ENCODE assay signal across 31 cellular contexts in the genomic region with DNA sequence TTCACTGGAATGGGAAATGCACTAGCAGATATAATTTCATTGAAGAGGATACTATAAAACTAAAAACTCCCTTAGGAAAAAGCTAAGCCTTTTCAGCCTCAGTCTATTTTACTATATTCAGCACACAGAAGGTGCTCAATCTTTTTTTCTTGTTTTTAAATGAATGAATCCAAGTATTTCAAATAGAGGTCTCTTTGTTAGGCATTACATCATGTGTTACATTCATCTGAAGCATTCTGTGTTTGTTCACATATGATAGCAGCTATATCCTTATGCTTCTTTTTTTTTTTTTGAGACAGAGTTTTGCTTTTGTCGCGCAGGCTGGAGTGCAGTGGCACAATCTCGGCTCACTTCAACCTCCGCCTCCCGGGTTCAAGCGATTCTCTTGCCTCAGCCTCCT.
"Had no signal": no experiment of that assay in that cellular context is flagged by ENCODE, and none has a peak within 500 bp of the region (broad histone marks: within the 10 kb centered on the region; RNA-seq: fewer than 3 reads in every experiment).

No MANE protein-coding gene starts in this region.

- H3K4me3 Mint-ChIP-seq: activated CD4-positive, alpha-beta memory T cell treated with anti-CD3 and anti-CD28 coated beads, Interleukin-2, amount 10 ng/mL, durations not matched to agents 7 days and 5 days; activated CD8-positive, alpha-beta memory T cell treated with anti-CD3 and anti-CD28 coated beads, Interleukin-2, amount 10 ng/mL, durations not matched to agents 7 days and 5 days; activated naive CD4-positive, alpha-beta T cell treated with anti-CD3 and anti-CD28 coated beads, Interleukin-2, amount 50 U/mL, for 24 hours; activated naive CD8-positive, alpha-beta T cell treated with anti-CD3 and anti-CD28 coated beads, Interleukin-2, amount 10 ng/mL, durations not matched to agents 7 days and 5 days; activated T-cell treated with anti-CD3 and anti-CD28 coated beads, Interleukin-2, amount 50 U/mL, for 72 hours; central memory CD8-positive, alpha-beta T cell had no signal

- DNase-seq: activated CD4-positive, alpha-beta memory T cell treated with anti-CD3 and anti-CD28 coated beads, Interleukin-2, amount 10 ng/mL, durations not matched to agents 7 days and 5 days; activated CD4-positive, alpha-beta T cell treated with anti-CD3 and anti-CD28 coated beads for 1 hour; activated CD4-positive, alpha-beta T cell treated with anti-CD3 and anti-CD28 coated beads for 48 hours; activated CD4-positive, CD25-positive, alpha-beta regulatory T cell; activated CD8-positive, alpha-beta memory T cell treated with anti-CD3 and anti-CD28 coated beads for 24 hours; activated CD8-positive, alpha-beta memory T cell treated with anti-CD3 and anti-CD28 coated beads, Interleukin-2, amount 10 ng/mL, durations not matched to agents 7 days and 5 days; activated CD8-positive, alpha-beta memory T cell treated with anti-CD3 and anti-CD28 coated beads, Interleukin-2, amount 50 U/mL, for 48 hours; activated gamma-delta T cell; activated naive CD4-positive, alpha-beta T cell treated with Interleukin-2 at 50 U/mL for 16 hours; activated naive CD8-positive, alpha-beta T cell treated with anti-CD3 and anti-CD28 coated beads, Interleukin-2, amount 10 ng/mL, durations not matched to agents 7 days and 5 days; activated T-cell treated with anti-CD3 and anti-CD28 coated beads, Interleukin-2, amount 50 U/mL, for 72 hours; amygdala; Karpas-422; KBM-7; NCI-H1048; NCI-H1436 treated with DMSO at 0.1 percent for 48 hours; NCI-H1694 treated with DMSO at 0.1 percent for 48 hours; NCI-H2029; NCI-H345; NCI-H524 treated with DMSO at 0.1 percent for 48 hours; PC-3; Peyer's patch; RPMI8226; SIG-M5; T1000; WERI-Rb-1 had no signal

- ATAC-seq: activated CD8-positive, alpha-beta memory T cell treated with anti-CD3 and anti-CD28 coated beads, Interleukin-2, amount 10 ng/mL, durations not matched to agents 7 days and 5 days; activated T-cell treated with anti-CD3 and anti-CD28 coated beads, Interleukin-2, amount 50 U/mL, for 72 hours; PC-3 had no signal

- H3K4me1 ChIP-seq: ascending aorta, Peyer's patch had no signal

- H3K27me3 Mint-ChIP-seq: activated CD4-positive, alpha-beta memory T cell treated with anti-CD3 and anti-CD28 coated beads, Interleukin-2, amount 10 ng/mL, durations not matched to agents 7 days and 5 days; activated CD8-positive, alpha-beta memory T cell treated with anti-CD3 and anti-CD28 coated beads, Interleukin-2, amount 10 ng/mL, durations not matched to agents 7 days and 5 days; activated naive CD4-positive, alpha-beta T cell treated with anti-CD3 and anti-CD28 coated beads, Interleukin-2, amount 50 U/mL, for 24 hours; activated naive CD8-positive, alpha-beta T cell treated with anti-CD3 and anti-CD28 coated beads, Interleukin-2, amount 10 ng/mL, durations not matched to agents 7 days and 5 days; central memory CD8-positive, alpha-beta T cell had no signal

- H3K4me1 Mint-ChIP-seq: activated CD4-positive, alpha-beta memory T cell treated with anti-CD3 and anti-CD28 coated beads, Interleukin-2, amount 10 ng/mL, durations not matched to agents 7 days and 5 days; activated CD8-positive, alpha-beta memory T cell treated with anti-CD3 and anti-CD28 coated beads, Interleukin-2, amount 10 ng/mL, durations not matched to agents 7 days and 5 days; activated naive CD8-positive, alpha-beta T cell treated with anti-CD3 and anti-CD28 coated beads, Interleukin-2, amount 10 ng/mL, durations not matched to agents 7 days and 5 days had no signal

- H3K27ac ChIP-seq: ascending aorta, cardiac muscle cell, Peyer's patch, WERI-Rb-1 had no signal

- H3K9me3 Mint-ChIP-seq: central memory CD8-positive, alpha-beta T cell had no signal

- H3K9me3 ChIP-seq: ascending aorta, Peyer's patch had no signal

- H3K4me3 ChIP-seq: ascending aorta, cardiac muscle cell, Peyer's patch had no signal

- H3K36me3 ChIP-seq: cardiac muscle cell, WERI-Rb-1 had no signal

- H3K27ac Mint-ChIP-seq: activated CD4-positive, alpha-beta memory T cell treated with anti-CD3 and anti-CD28 coated beads, Interleukin-2, amount 10 ng/mL, durations not matched to agents 7 days and 5 days; activated CD8-positive, alpha-beta memory T cell treated with anti-CD3 and anti-CD28 coated beads, Interleukin-2, amount 10 ng/mL, durations not matched to agents 7 days and 5 days; activated naive CD4-positive, alpha-beta T cell treated with anti-CD3 and anti-CD28 coated beads, Interleukin-2, amount 50 U/mL, for 24 hours; activated naive CD8-positive, alpha-beta T cell treated with anti-CD3 and anti-CD28 coated beads, Interleukin-2, amount 10 ng/mL, durations not matched to agents 7 days and 5 days; activated T-cell treated with anti-CD3 and anti-CD28 coated beads, Interleukin-2, amount 50 U/mL, for 72 hours; activated T-helper 2 cell treated with anti-CD3 and anti-CD28 coated beads, Interferon-gamma antibody, Interleukin-2, Interleukin-4, amounts not matched to agents 10 μg/mL and 5 μg/mL and 100 μg/mL, durations not matched to agents 14 hours and 24 hours and 36 hours had no signal

- H3K27me3 ChIP-seq: ascending aorta, cardiac muscle cell, Peyer's patch had no signal
